8 cellular contexts compared by ENCODE assay signal in the genomic region with DNA sequence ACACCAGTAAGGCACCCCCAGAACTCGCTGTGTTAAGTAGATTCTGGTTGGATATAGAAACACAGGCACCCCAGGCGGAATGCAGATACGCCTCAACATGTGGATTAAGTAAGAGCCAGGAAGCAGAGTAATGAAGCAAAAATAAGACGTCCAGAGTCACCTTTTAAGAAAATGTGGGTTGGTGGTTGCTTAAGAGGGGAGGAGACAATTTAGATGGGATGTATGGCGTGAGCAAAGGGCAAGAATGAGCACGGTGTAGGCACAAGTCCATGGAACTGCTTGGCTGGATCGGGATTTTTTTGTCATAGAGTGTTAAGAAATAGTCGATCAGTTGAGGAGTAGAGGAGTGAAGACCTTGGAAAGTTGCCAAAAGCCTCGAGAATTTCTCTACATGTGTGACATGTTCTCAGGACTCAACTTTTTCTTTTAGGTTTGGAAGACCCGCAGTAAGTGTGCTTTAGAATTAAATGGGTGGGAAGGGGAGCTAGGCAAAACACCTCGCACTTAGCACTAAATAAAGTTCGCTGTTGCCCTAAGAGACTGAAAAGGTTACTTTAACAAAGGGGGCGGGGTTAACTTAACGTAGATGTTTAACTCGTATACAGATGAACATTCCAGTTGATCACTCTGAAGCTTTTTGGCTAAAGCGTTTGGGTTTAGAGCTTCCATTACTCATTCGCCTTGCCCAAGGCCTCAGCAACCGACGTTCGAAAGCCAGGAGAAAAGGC. TPM values are rescaled to one million over a fixed set of nuclear protein-coding genes. Genes with fewer than 3 reads are reported as not detected.
DNase-seq lines count a peak whose midpoint lies in the region; ATAC-seq and TF ChIP-seq lines count a peak whose summit lies in the region.

No MANE protein-coding gene starts in this region.

- H3K27me3 ChIP-seq in BJ (ENCODE audit: control insufficient read depth, insufficient read depth, low read length) (no peaks in the 10 kb centered on the region), HL-60 (ENCODE audit: insufficient read depth, poor library complexity, severe bottlenecking) (no peaks in the 10 kb centered on the region), tibial nerve (no peaks in the 10 kb centered on the region)

- peak overlapping the region; percentile 98 for H3K27ac Mint-ChIP-seq in activated naive CD8-positive, alpha-beta T cell treated with anti-CD3 and anti-CD28 coated beads, Interleukin-2, amount 50 U/mL, for 24 hours

- peak overlapping the region; percentile 97 for H3K27ac ChIP-seq in HL-60 (replicated peaks)
- H3K27ac ChIP-seq in tibial nerve: peak overlapping the region; percentile 85 to 99 (median 96)

- H3K9me3 Mint-ChIP-seq in activated naive CD8-positive, alpha-beta T cell treated with anti-CD3 and anti-CD28 coated beads, Interleukin-2, amount 50 U/mL, for 24 hours: no peaks in the 10 kb centered on the region

- WGBS in lower leg skin, 2 donors: 21 to 22% methylated on average over 20 of the region's 20 CpGs
- WGBS in tibial nerve, 2 donors: 39% methylated on average over 20 of the region's 20 CpGs

- CTCF ChIA-PET in BJ (lab: Yijun Ruan, JAX): interaction anchor here (1.0 to 1.2 kb wide), 3 partner anchors 122 to 336 kb away, joined by 3 read pairs; no protein-coding TSS in a partner anchor

- no peaks in the 10 kb centered on the region for H3K36me3 ChIP-seq in BJ (ENCODE audit: control insufficient read depth, insufficient read depth, low read length)
- H3K36me3 ChIP-seq in tibial nerve: no peaks in the 10 kb centered on the region

- TF ChIP-seq CTCF in BJ (IDR thresholded peaks at IDR 0.05; ENCODE audit: insufficient read depth, low read depth, low read length): no peak
- no peak for TF ChIP-seq CTCF in HL-60 (IDR thresholded peaks at IDR 0.05; ENCODE audit: insufficient read depth, low read length)
- no peak for TF ChIP-seq CTCF in lower leg skin (IDR thresholded peaks at IDR 0.05)
- TF ChIP-seq CTCF in tibial nerve (IDR thresholded peaks at IDR 0.05): no peak

- TF ChIP-seq EP300 in tibial nerve (IDR thresholded peaks at IDR 0.05): no peak

- DNase-seq in BJ (ENCODE audit: low read depth) (no peak), HL-60 (ENCODE audit: low read depth in 1 of 2, low spot score in 1 of 2) (peak in 1 of 2 experiments; percentile 75), lower leg skin (ENCODE audit: low spot score in 2 of 2) (peak in 1 of 2 donors; percentile 54), tibial nerve (ENCODE audit: low spot score in 2 of 2) (peak in 1 of 2 donors; percentile 14), pons (ENCODE audit: low spot score) (no peak), NCI-H526 treated with DMSO at 0.1 percent for 48 hours (lab: John Stamatoyannopoulos, UW) (no peak)
- DNase-seq in activated naive CD8-positive, alpha-beta T cell treated with anti-CD3 and anti-CD28 coated beads, Interleukin-2, amount 50 U/mL, for 24 hours: no peak

- H3K36me3 Mint-ChIP-seq in activated naive CD8-positive, alpha-beta T cell treated with anti-CD3 and anti-CD28 coated beads, Interleukin-2, amount 50 U/mL, for 24 hours (ENCODE audit: low read depth): peaks cover 25% of the 10 kb centered on the region

- H3K4me3 ChIP-seq in BJ (ENCODE audit: low read depth, low read length): peak overlapping the region; percentile 18
- H3K4me3 ChIP-seq in HL-60 (replicated peaks; ENCODE audit: insufficient read depth, low read length): no peak overlapping the region; the same call in 1 of the 2 replicates
- H3K4me3 ChIP-seq in lower leg skin (ENCODE audit: low read depth, poor library complexity, severe bottlenecking): peak overlapping the region; percentile 11
- H3K4me3 ChIP-seq in tibial nerve: peak overlapping the region; percentile 10 to 88 (median 76)

- POLR2A ChIA-PET in BJ (lab: Charles Lee): interaction anchor here (0.6 to 1.3 kb wide), 9 partner anchors 42 to 158 kb away, joined by 3 to 13 read pairs (median 4); no protein-coding TSS in a partner anchor

- intact Hi-C loops in lower leg skin (cut with DNase I; ENCODE audit: low total_unique reads): no loop called here

- peaks cover 0 to 25% (median 13%) of the 10 kb centered on the region in 4 donors for H3K4me1 ChIP-seq in tibial nerve

- peak; percentile 47 for ATAC-seq in activated naive CD8-positive, alpha-beta T cell treated with anti-CD3 and anti-CD28 coated beads, Interleukin-2, amount 50 U/mL, for 24 hours
- ATAC-seq in GM21390 (IDR thresholded peaks at IDR 0.05; ENCODE audit: unreplicated experiment): no peak

- peaks cover 4% of the 10 kb centered on the region for H3K27me3 Mint-ChIP-seq in activated naive CD8-positive, alpha-beta T cell treated with anti-CD3 and anti-CD28 coated beads, Interleukin-2, amount 50 U/mL, for 24 hours

- H3K4me1 Mint-ChIP-seq in activated naive CD8-positive, alpha-beta T cell treated with anti-CD3 and anti-CD28 coated beads, Interleukin-2, amount 50 U/mL, for 24 hours: peaks cover 40% of the 10 kb centered on the region

- H3K4me3 Mint-ChIP-seq in activated naive CD8-positive, alpha-beta T cell treated with anti-CD3 and anti-CD28 coated beads, Interleukin-2, amount 50 U/mL, for 24 hours: peak overlapping the region; percentile 96

- H3K9me3 ChIP-seq in tibial nerve: no peaks in the 10 kb centered on the region

- TF ChIP-seq POLR2A in lower leg skin (IDR thresholded peaks at IDR 0.05) (no peak), tibial nerve (IDR thresholded peaks at IDR 0.05) (no peak)

RNA-seq across cellular contexts. Expression of a gene that starts 0.7 kb away (rescaled TPM):
- polyA plus RNA-seq in BJ (2011; rRNA removed): 13.7 and 25.7 TPM in 2 replicates
- 26.8 and 29.7 TPM in 2 replicates for polyA minus RNA-seq in BJ (2011; rRNA and poly(A)+ RNA removed)
- total RNA-seq in lower leg skin (10 to 100 TPM in 2 of 4 donors, 1 to 10 TPM in 2; 8.0 to 13.6 (median 10.5) TPM), tibial nerve (10 to 100 TPM; 17.7 to 24.9 (median 20.7) TPM)
